In the genomic region with DNA sequence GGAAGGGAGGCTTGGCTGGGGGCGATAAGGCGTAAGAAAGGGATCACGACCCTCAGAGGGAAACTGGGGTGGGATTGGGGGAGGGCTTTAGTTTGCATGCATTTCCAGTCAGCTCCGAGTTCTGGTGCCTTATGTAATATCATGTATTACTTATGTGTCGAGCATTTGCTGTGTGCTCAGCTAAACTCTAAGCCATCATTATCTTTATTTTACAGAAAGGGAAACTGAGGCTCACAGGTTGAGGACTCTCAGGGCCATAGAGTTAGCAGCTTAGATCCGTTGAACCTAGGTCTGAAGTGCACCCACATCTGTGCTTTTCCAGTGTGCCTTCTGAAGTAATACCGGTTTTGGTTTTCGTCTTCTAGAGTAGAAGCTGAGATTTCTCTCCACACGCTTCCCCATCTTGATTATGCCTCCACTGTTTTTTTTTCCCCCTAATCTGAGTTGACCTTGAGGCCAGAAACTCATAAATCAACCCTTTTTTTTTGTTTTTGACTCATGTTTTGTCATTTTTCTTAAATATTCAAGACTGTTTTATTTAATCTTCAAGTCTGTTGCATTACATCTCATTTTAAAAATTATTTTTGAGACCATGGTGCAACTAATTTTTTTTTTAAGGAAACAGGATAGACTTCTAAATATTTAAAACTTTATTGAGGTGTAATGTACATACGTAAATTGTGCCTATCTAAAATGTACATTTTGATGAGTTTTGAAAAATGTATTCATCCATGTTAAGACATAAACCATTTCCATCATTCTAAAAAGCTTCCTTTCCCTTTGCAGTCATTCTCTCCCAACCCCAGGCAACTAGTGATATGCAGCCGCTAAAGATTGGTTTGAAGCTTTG, we compare ENCODE assay signal across 1 cellular context.
A peak's percentile ranks its signal among the peaks of the same experiment; 100 is the strongest.
TF ChIP-seq lines count a peak whose summit lies in the region.

No MANE protein-coding gene starts in this region.

TF ChIP-seq in H1, 55 proteins besides CTCF, POLR2A, EP300 and RAD21:
- TF ChIP-seq SAP30 (IDR thresholded peaks at IDR 0.05; ENCODE audit: insufficient read depth, insufficient replicate concordance, low read length) (peak; percentile 54), EZH2 (IDR thresholded peaks at IDR 0.05; ENCODE audit: low read depth, low read length, severe bottlenecking) (no peak)
